15 cellular contexts compared by ENCODE assay signal in the genomic region with DNA sequence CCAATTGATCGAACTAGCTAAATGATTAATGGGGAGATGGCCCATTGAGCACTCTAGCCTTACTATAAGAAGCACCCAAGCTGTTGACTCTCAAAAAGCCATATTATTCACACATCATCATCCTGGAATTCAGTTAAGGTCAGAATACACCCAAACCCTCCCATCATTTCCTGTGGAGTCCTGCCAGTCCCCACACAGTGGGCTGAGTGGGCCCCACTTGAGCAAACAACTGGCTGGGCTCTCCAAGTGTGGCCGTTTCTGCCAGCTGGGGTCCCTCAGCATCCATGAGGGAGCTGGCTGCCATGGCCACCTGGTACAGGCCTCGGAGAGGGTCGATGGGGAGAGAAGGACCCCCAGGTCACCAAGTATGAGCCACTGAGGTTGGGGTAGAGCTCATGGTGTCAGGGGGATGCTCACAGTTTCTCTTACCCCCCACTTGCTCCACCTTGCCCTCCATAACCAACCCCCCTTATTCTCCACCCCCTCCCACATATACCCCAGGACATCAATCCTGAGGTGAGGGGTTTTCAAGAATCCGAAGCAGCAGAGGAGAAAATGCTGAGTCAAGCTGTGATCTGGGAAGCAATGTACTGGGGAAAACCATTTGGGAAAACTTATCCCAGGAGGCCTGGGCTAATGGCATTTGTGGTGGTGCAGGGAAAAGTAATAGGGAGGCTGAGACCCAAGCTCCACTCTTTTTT.
A peak's percentile ranks its signal among the peaks of the same experiment; 100 is the strongest.
DNase-seq lines count a peak whose midpoint lies in the region; ATAC-seq and TF ChIP-seq lines count a peak whose summit lies in the region.
"Had no signal": no experiment of that assay in that cellular context is flagged by ENCODE, and none has a peak within 500 bp of the region (broad histone marks: within the 10 kb centered on the region; RNA-seq: fewer than 3 reads in every experiment).

No MANE protein-coding gene starts in this region.

- H3K4me1 ChIP-seq in adipocyte (ENCODE audit: control insufficient read depth, insufficient read depth, low read length): peaks cover 32% of the 10 kb centered on the region
- peaks cover 30 to 80% of the 10 kb centered on the region in 2 donors for H3K4me1 ChIP-seq in thoracic aorta (ENCODE audit: control insufficient read depth in 1 of 2, low read depth in 2 of 2)

- no peak overlapping the region for H3K4me3 ChIP-seq in adipocyte (ENCODE audit: low read length)
- H3K4me3 ChIP-seq in fibroblast of villous mesenchyme (ENCODE audit: low read depth, low read length): no peak overlapping the region
- no peak overlapping the region for H3K4me3 ChIP-seq in thoracic aorta
- H3K4me3 ChIP-seq: body of pancreas, left lung, stomach had no signal

- H3K9me3 Mint-ChIP-seq in activated naive CD4-positive, alpha-beta T cell treated with anti-CD3 and anti-CD28 coated beads for 36 hours: no peaks in the 10 kb centered on the region

- H3K27ac Mint-ChIP-seq in activated naive CD4-positive, alpha-beta T cell treated with anti-CD3 and anti-CD28 coated beads for 36 hours: no peak overlapping the region

- H3K27me3 Mint-ChIP-seq in activated naive CD4-positive, alpha-beta T cell treated with anti-CD3 and anti-CD28 coated beads for 36 hours (ENCODE audit: low read depth): peaks cover 2% of the 10 kb centered on the region

- intact Hi-C loops in activated naive CD4-positive, alpha-beta T cell treated with anti-CD3 and anti-CD28 coated beads for 36 hours (cut with micrococcal nuclease): no loop called here

- CTCF ChIA-PET in activated naive CD4-positive, alpha-beta T cell treated with anti-CD3 and anti-CD28 coated beads for 36 hours (lab: Charles Lee): interaction anchor here (0.6 kb wide), 1 partner anchor 7 kb away, joined by 4 read pairs; no protein-coding TSS in a partner anchor

- no peak overlapping the region for H3K9ac ChIP-seq in adipocyte (ENCODE audit: low read length)

- H3K27me3 ChIP-seq in adipocyte (replicated peaks; ENCODE audit: control insufficient read depth, insufficient read depth, low read length): peaks cover 45% of the 10 kb centered on the region
- H3K27me3 ChIP-seq in thoracic aorta (replicated peaks; ENCODE audit: insufficient read depth): no peaks in the 10 kb centered on the region
- H3K27me3 ChIP-seq: body of pancreas, stomach had no signal

- H3K4me1 Mint-ChIP-seq in activated naive CD4-positive, alpha-beta T cell treated with anti-CD3 and anti-CD28 coated beads for 36 hours (ENCODE audit: low read depth): peaks cover 12% of the 10 kb centered on the region

- TF ChIP-seq CTCF in fibroblast of villous mesenchyme (IDR thresholded peaks at IDR 0.05; ENCODE audit: insufficient read depth, low read depth, low read length) (no peak), thoracic aorta (IDR thresholded peaks at IDR 0.05) (no peak)

- H3K36me3 ChIP-seq in adipocyte (ENCODE audit: control insufficient read depth, insufficient read depth, low read length, severe bottlenecking): no peaks in the 10 kb centered on the region
- peaks cover 6% of the 10 kb centered on the region for H3K36me3 ChIP-seq in thoracic aorta
- H3K36me3 ChIP-seq: left lung, stomach had no signal

- H3K9me3 ChIP-seq in adipocyte (ENCODE audit: control insufficient read depth, low read length) (no peaks in the 10 kb centered on the region), thoracic aorta (no peaks in the 10 kb centered on the region)
- H3K9me3 ChIP-seq: body of pancreas, left lung, stomach had no signal

- no peaks in the 10 kb centered on the region for H3K36me3 Mint-ChIP-seq in activated naive CD4-positive, alpha-beta T cell treated with anti-CD3 and anti-CD28 coated beads for 36 hours (ENCODE audit: low read depth)

- ATAC-seq in thoracic aorta (ENCODE audit: insufficient number of reproducible peaks, low FRiP score, low read depth): peak; percentile 38
- ATAC-seq: body of pancreas had no signal

- DNase-seq in DMS79 treated with DMSO at 0.1 percent for 48 hours (lab: John Stamatoyannopoulos, UW): peak; percentile 35
- no peak for DNase-seq in DMS79 (lab: John Stamatoyannopoulos, UW)
- peak; percentile 39 for DNase-seq in adipocyte (ENCODE audit: low read depth)
- peak; percentile 48 for DNase-seq in fibroblast of villous mesenchyme (ENCODE audit: low read depth)
- no peak for DNase-seq in thoracic aorta (ENCODE audit: low spot score)
- DNase-seq in stimulated activated naive CD4-positive, alpha-beta T cell (lab: John Stamatoyannopoulos, UW): no peak
- no peak for DNase-seq in activated naive CD4-positive, alpha-beta T cell treated with anti-CD3 and anti-CD28 coated beads for 36 hours
- no peak for DNase-seq in activated gamma-delta T cell (lab: John Stamatoyannopoulos, UW)
- DNase-seq: activated CD8-positive, alpha-beta memory T cell treated with anti-CD3 and anti-CD28 coated beads for 24 hours; body of pancreas; NCI-H1417 treated with DMSO at 0.1 percent for 48 hours; stomach had no signal

- peak overlapping the region; percentile 37 to 63 for H3K27ac ChIP-seq in thoracic aorta
- H3K27ac ChIP-seq: 22Rv1, body of pancreas, HL-60, left lung, stomach had no signal

- no peak overlapping the region for H3K4me3 Mint-ChIP-seq in activated naive CD4-positive, alpha-beta T cell treated with anti-CD3 and anti-CD28 coated beads for 36 hours

Comparison
In these comparisons a context has a peak if more than half of its experiments do, and no peak if none do; other contexts are left out.
1. DNase-seq: peak in DMS79 treated with DMSO at 0.1 percent for 48 hours (single experiment), adipocyte (single experiment) and fibroblast of villous mesenchyme (single experiment); none in DMS79 (single experiment), thoracic aorta (single experiment), stimulated activated naive CD4-positive, alpha-beta T cell (0 of 6), activated naive CD4-positive, alpha-beta T cell treated with anti-CD3 and anti-CD28 coated beads for 36 hours (single experiment) and activated gamma-delta T cell (single experiment).